Comparison of ENCODE assay signal across 32 cellular contexts in genomic region chr11:62418136-62418535, GRCh38. TPM values are rescaled to one million over a fixed set of nuclear protein-coding genes. Genes with fewer than 3 reads are reported as not detected.
"Had no signal": no experiment of that assay in that cellular context is flagged by ENCODE, and none has a peak within 500 bp of the region (broad histone marks: within the 10 kb centered on the region; RNA-seq: fewer than 3 reads in every experiment).

No MANE protein-coding gene starts in this region.

- DNase-seq: activated CD4-positive, alpha-beta T cell treated with anti-CD3 and anti-CD28 coated beads for 1 hour; activated CD4-positive, alpha-beta T cell treated with anti-CD3 and anti-CD28 coated beads, Interleukin-2, amount 10 ng/mL, durations not matched to agents 7 days and 5 days; activated CD8-positive, alpha-beta T cell treated with anti-CD3 and anti-CD28 coated beads for 36 hours; activated naive CD4-positive, alpha-beta T cell; activated T-cell treated with anti-CD3 and anti-CD28 coated beads, Interleukin-2, amount 50 U/mL, for 4 hours; central memory CD4-positive, alpha-beta T cell; dermis blood vessel endothelial cell; effector CD4-positive, alpha-beta T cell; gastrocnemius medialis; glutamatergic neuron; left ventricle myocardium inferior; naive thymus-derived CD4-positive, alpha-beta T cell; posterior cingulate gyrus; right lobe of liver; stimulated activated CD4-positive, alpha-beta T cell treated with anti-CD3 and anti-CD28 coated beads, Interleukin-12 subunit alpha, Interleukin-12 subunit beta, amount 100 ng/mL, for 4 hours; stimulated activated CD4-positive, alpha-beta T cell treated with anti-CD3 and anti-CD28 coated beads, Interleukin-4, amount 100 ng/mL, for 1 hour; T-helper 17 cell; T1000 had no signal

- H3K36me3 Mint-ChIP-seq: activated naive CD4-positive, alpha-beta T cell treated with anti-CD3 and anti-CD28 coated beads, Interleukin-2, amount 50 U/mL, for 72 hours; naive thymus-derived CD4-positive, alpha-beta T cell; neural progenitor cell; WTC11 had no signal

- H3K9ac ChIP-seq: neural progenitor cell had no signal

- H3K4me2 ChIP-seq: neural progenitor cell had no signal

- FAIRE-seq: islet of Langerhans had no signal

- H3K4me3 ChIP-seq: breast epithelium, gastrocnemius medialis, left ventricle myocardium inferior, neural progenitor cell, right lobe of liver, skin epidermis, tibial nerve had no signal

- H3K4me1 Mint-ChIP-seq: activated CD4-positive, alpha-beta T cell treated with anti-CD3 and anti-CD28 coated beads, Interleukin-2, amount 10 ng/mL, durations not matched to agents 7 days and 5 days; activated T-helper 17 cell treated with anti-CD3 and anti-CD28 coated beads, Interleukin-2, amount 50 U/mL, for 72 hours; WTC11 had no signal

- H3K4me1 ChIP-seq: gastrocnemius medialis, left ventricle myocardium inferior, neural progenitor cell, right lobe of liver had no signal

- H3K27me3 ChIP-seq: breast epithelium, gastrocnemius medialis, neural progenitor cell, right lobe of liver, tibial nerve had no signal

- H3K27ac ChIP-seq: gastrocnemius medialis, left ventricle myocardium inferior, neural progenitor cell, right lobe of liver had no signal

- H3K4me3 Mint-ChIP-seq: activated CD4-positive, alpha-beta T cell treated with anti-CD3 and anti-CD28 coated beads, Interleukin-2, amount 10 ng/mL, durations not matched to agents 7 days and 5 days; activated CD8-positive, alpha-beta T cell treated with anti-CD3 and anti-CD28 coated beads for 36 hours; activated T-cell treated with anti-CD3 and anti-CD28 coated beads, Interleukin-2, amount 50 U/mL, for 4 hours; activated T-helper 17 cell treated with anti-CD3 and anti-CD28 coated beads, Interleukin-2, amount 50 U/mL, for 72 hours; naive thymus-derived CD4-positive, alpha-beta T cell; neural progenitor cell; T-helper 17 cell; WTC11 had no signal

- H3K9me3 Mint-ChIP-seq: activated CD4-positive, alpha-beta T cell treated with anti-CD3 and anti-CD28 coated beads, Interleukin-2, amount 10 ng/mL, durations not matched to agents 7 days and 5 days; activated CD8-positive, alpha-beta T cell treated with anti-CD3 and anti-CD28 coated beads for 36 hours; activated naive CD4-positive, alpha-beta T cell treated with anti-CD3 and anti-CD28 coated beads, Interleukin-2, amount 50 U/mL, for 72 hours; activated T-cell treated with anti-CD3 and anti-CD28 coated beads, Interleukin-2, amount 50 U/mL, for 4 hours; activated T-helper 17 cell treated with anti-CD3 and anti-CD28 coated beads, Interleukin-2, amount 50 U/mL, for 72 hours; naive thymus-derived CD4-positive, alpha-beta T cell; neural progenitor cell; WTC11 had no signal

- H3K36me3 ChIP-seq: breast epithelium, gastrocnemius medialis, left ventricle myocardium inferior, neural progenitor cell, right lobe of liver, tibial nerve had no signal

- H3K27ac Mint-ChIP-seq: activated CD4-positive, alpha-beta T cell treated with anti-CD3 and anti-CD28 coated beads, Interleukin-2, amount 10 ng/mL, durations not matched to agents 7 days and 5 days; activated CD8-positive, alpha-beta T cell treated with anti-CD3 and anti-CD28 coated beads for 36 hours; neural progenitor cell; T-helper 17 cell; WTC11 had no signal

- H3K9me3 ChIP-seq: breast epithelium, gastrocnemius medialis, left ventricle myocardium inferior, right lobe of liver, tibial nerve had no signal

- H2AFZ ChIP-seq: neural progenitor cell had no signal

- ATAC-seq: activated CD8-positive, alpha-beta T cell treated with anti-CD3 and anti-CD28 coated beads for 36 hours; activated naive CD4-positive, alpha-beta T cell treated with anti-CD3 and anti-CD28 coated beads, Interleukin-2, amount 50 U/mL, for 72 hours; activated T-cell treated with anti-CD3 and anti-CD28 coated beads, Interleukin-2, amount 50 U/mL, for 4 hours; activated T-helper 17 cell treated with anti-CD3 and anti-CD28 coated beads, Interleukin-2, amount 50 U/mL, for 72 hours; gastrocnemius medialis; naive thymus-derived CD4-positive, alpha-beta T cell; right lobe of liver; T-helper 17 cell; WTC11 had no signal

- H3K27me3 Mint-ChIP-seq: activated CD8-positive, alpha-beta T cell treated with anti-CD3 and anti-CD28 coated beads for 36 hours; activated T-helper 17 cell treated with anti-CD3 and anti-CD28 coated beads, Interleukin-2, amount 50 U/mL, for 72 hours; T-helper 17 cell had no signal

RNA-seq across cellular contexts. Expression of gene SCGB1A1, which starts 0.7 kb away (rescaled TPM):
- total RNA-seq: activated CD4-positive, alpha-beta T cell treated with anti-CD3 and anti-CD28 coated beads, Interleukin-2, amount 10 ng/mL, durations not matched to agents 7 days and 5 days; activated CD8-positive, alpha-beta T cell treated with anti-CD3 and anti-CD28 coated beads for 36 hours; activated naive CD4-positive, alpha-beta T cell treated with anti-CD3 and anti-CD28 coated beads, Interleukin-2, amount 50 U/mL, for 72 hours; activated T-helper 17 cell treated with anti-CD3 and anti-CD28 coated beads, Interleukin-2, amount 50 U/mL, for 72 hours; breast epithelium; dermis blood vessel endothelial cell; epithelial cell of proximal tubule; gastrocnemius medialis; left ventricle myocardium inferior; lung microvascular endothelial cell; naive thymus-derived CD4-positive, alpha-beta T cell; omental fat pad; renal cortical epithelial cell; right lobe of liver; T-helper 17 cell; temporal lobe; tibial nerve; ureter had no signal
- polyA plus RNA-seq: naive thymus-derived CD4-positive, alpha-beta T cell had no signal
